11 cellular contexts compared by ENCODE assay signal in genomic region chr12:124685689-124685993, GRCh38.
DNase-seq lines count a peak whose midpoint lies in the region; ATAC-seq and TF ChIP-seq lines count a peak whose summit lies in the region.
"Had no signal": no experiment of that assay in that cellular context is flagged by ENCODE, and none has a peak within 500 bp of the region (broad histone marks: within the 10 kb centered on the region; RNA-seq: fewer than 3 reads in every experiment).

No MANE protein-coding gene starts in this region.

- peaks cover 14% of the 10 kb centered on the region for H3K4me1 ChIP-seq in prostate gland (replicated peaks)

- intact Hi-C loops in prostate gland (cut with DNase I) = no loop called here
- intact Hi-C loops in activated CD4-positive, alpha-beta T cell treated with anti-CD3 and anti-CD28 coated beads for 36 hours (cut with DNase I, micrococcal nuclease) = loop anchor here in 1 of 2 experiments (5.0 kb wide), 1 partner anchor 48 kb away; no protein-coding TSS in a partner anchor

- POLR2A ChIA-PET in activated CD4-positive, alpha-beta T cell treated with anti-CD3 and anti-CD28 coated beads for 36 hours (lab: Charles Lee) = no interaction called here

- peak overlapping the region; percentile 76 to 86 for H3K27ac ChIP-seq in prostate gland

- no peaks in the 10 kb centered on the region for H3K27me3 ChIP-seq in prostate gland (replicated peaks; ENCODE audit: insufficient read depth)

- H3K36me3 Mint-ChIP-seq in activated naive CD4-positive, alpha-beta T cell treated with anti-CD3 and anti-CD28 coated beads, Interleukin-2, amount 10 ng/mL, durations not matched to agents 7 days and 5 days = peaks cover 1% of the 10 kb centered on the region
- no peaks in the 10 kb centered on the region for H3K36me3 Mint-ChIP-seq in activated CD4-positive, alpha-beta T cell treated with anti-CD3 and anti-CD28 coated beads for 36 hours (ENCODE audit: low read depth)

- TF ChIP-seq CTCF in AG10803 (conservative IDR thresholded peaks at IDR 0.05; ENCODE audit: low read length) (no peak), fibroblast of villous mesenchyme (IDR thresholded peaks at IDR 0.05; ENCODE audit: insufficient read depth, low read depth, low read length) (no peak), prostate gland (IDR thresholded peaks at IDR 0.05) (no peak)

- peak overlapping the region; percentile 50 for H3K4me3 ChIP-seq in AG10803 (ENCODE audit: low read length)
- peak overlapping the region; percentile 6 for H3K4me3 ChIP-seq in fibroblast of villous mesenchyme (ENCODE audit: low read depth, low read length)
- no peak overlapping the region for H3K4me3 ChIP-seq in prostate gland

- H3K4me3 Mint-ChIP-seq in activated naive CD4-positive, alpha-beta T cell treated with anti-CD3 and anti-CD28 coated beads, Interleukin-2, amount 10 ng/mL, durations not matched to agents 7 days and 5 days = no peak overlapping the region
- no peak overlapping the region for H3K4me3 Mint-ChIP-seq in activated CD4-positive, alpha-beta T cell treated with anti-CD3 and anti-CD28 coated beads for 36 hours
- H3K4me3 Mint-ChIP-seq: T-helper 1 cell treated with Interleukin-12 subunit alpha and Interleukin-12 subunit beta and Interleukin-4 antibody, amounts not matched to agents 30 μg/mL and 1 μg/mL, for 36 hours had no signal

- H3K27ac Mint-ChIP-seq in activated naive CD4-positive, alpha-beta T cell treated with anti-CD3 and anti-CD28 coated beads, Interleukin-2, amount 10 ng/mL, durations not matched to agents 7 days and 5 days = no peak overlapping the region
- H3K27ac Mint-ChIP-seq in activated CD4-positive, alpha-beta T cell treated with anti-CD3 and anti-CD28 coated beads for 36 hours = no peak overlapping the region
- H3K27ac Mint-ChIP-seq: T-helper 1 cell treated with Interleukin-12 subunit alpha and Interleukin-12 subunit beta and Interleukin-4 antibody, amounts not matched to agents 30 μg/mL and 1 μg/mL, for 36 hours had no signal

- ATAC-seq in SK-N-SH treated with all-trans-retinoic acid at 6 μM for 48 hours (peak; percentile 21), HG02759 (IDR thresholded peaks at IDR 0.05; ENCODE audit: unreplicated experiment) (no peak)
- no peak for ATAC-seq in activated CD4-positive, alpha-beta T cell treated with anti-CD3 and anti-CD28 coated beads for 36 hours

- DNase-seq in AG10803 (ENCODE audit: low read depth) (no peak), fibroblast of villous mesenchyme (ENCODE audit: low read depth) (no peak), prostate gland (ENCODE audit: low spot score) (no peak), AML-193 (lab: John Stamatoyannopoulos, UW) (no peak)
- DNase-seq in activated naive CD4-positive, alpha-beta T cell treated with anti-CD3 and anti-CD28 coated beads, Interleukin-2, amount 10 ng/mL, durations not matched to agents 7 days and 5 days = no peak
- DNase-seq in activated CD4-positive, alpha-beta T cell treated with anti-CD3 and anti-CD28 coated beads for 36 hours = no peak
- DNase-seq: effector CD8-positive, alpha-beta T cell; stimulated activated CD8-positive, alpha-beta memory T cell treated with anti-CD3 and anti-CD28 coated beads, Interleukin-4, amount 100 ng/mL, for 48 hours had no signal

- H3K9me3 Mint-ChIP-seq in activated naive CD4-positive, alpha-beta T cell treated with anti-CD3 and anti-CD28 coated beads, Interleukin-2, amount 10 ng/mL, durations not matched to agents 7 days and 5 days = no peaks in the 10 kb centered on the region
- H3K9me3 Mint-ChIP-seq in activated CD4-positive, alpha-beta T cell treated with anti-CD3 and anti-CD28 coated beads for 36 hours (ENCODE audit: low read depth) = no peaks in the 10 kb centered on the region

- 12% methylated on average over 8 of the region's 8 CpGs for WGBS in prostate gland

- CTCF ChIA-PET in activated naive CD4-positive, alpha-beta T cell treated with anti-CD3 and anti-CD28 coated beads, Interleukin-2, amount 10 ng/mL, durations not matched to agents 7 days and 5 days (lab: Charles Lee) = no interaction called here
- CTCF ChIA-PET in activated CD4-positive, alpha-beta T cell treated with anti-CD3 and anti-CD28 coated beads for 36 hours (lab: Charles Lee) = interaction anchor here (1.1 to 1.2 kb wide), 2 partner anchors 57 to 221 kb away, joined by 3 read pairs; no protein-coding TSS in a partner anchor

- TF ChIP-seq POLR2A in prostate gland (IDR thresholded peaks at IDR 0.05) = no peak

- no peaks in the 10 kb centered on the region for H3K36me3 ChIP-seq in prostate gland

- peaks cover 42% of the 10 kb centered on the region for H3K27me3 Mint-ChIP-seq in activated naive CD4-positive, alpha-beta T cell treated with anti-CD3 and anti-CD28 coated beads, Interleukin-2, amount 10 ng/mL, durations not matched to agents 7 days and 5 days
- H3K27me3 Mint-ChIP-seq in activated CD4-positive, alpha-beta T cell treated with anti-CD3 and anti-CD28 coated beads for 36 hours = peaks cover 5% of the 10 kb centered on the region

- peaks cover 52% of the 10 kb centered on the region for H3K4me1 Mint-ChIP-seq in activated naive CD4-positive, alpha-beta T cell treated with anti-CD3 and anti-CD28 coated beads, Interleukin-2, amount 10 ng/mL, durations not matched to agents 7 days and 5 days
- H3K4me1 Mint-ChIP-seq in activated CD4-positive, alpha-beta T cell treated with anti-CD3 and anti-CD28 coated beads for 36 hours = peaks cover 30% of the 10 kb centered on the region

- H3K9me3 ChIP-seq in prostate gland = no peaks in the 10 kb centered on the region

TF ChIP-seq in SK-N-SH treated with all-trans-retinoic acid at 6 μM for 48 hours, 23 proteins besides CTCF, POLR2A, EP300 and RAD21:
- TF ChIP-seq ESRRG (CRISPR knock-in tag; IDR thresholded peaks at IDR 0.05) (no peak), ZNF565 (CRISPR knock-in tag; conservative IDR thresholded peaks at IDR 0.05; ENCODE audit: low read depth) (no peak), CSDC2 (CRISPR knock-in tag; IDR thresholded peaks at IDR 0.05) (no peak), ZFP3 (CRISPR knock-in tag; IDR thresholded peaks at IDR 0.05) (no peak), CREB5 (CRISPR knock-in tag; IDR thresholded peaks at IDR 0.05; ENCODE audit: low read depth) (no peak), SNAI2 (CRISPR knock-in tag; IDR thresholded peaks at IDR 0.05) (no peak), TOX (CRISPR knock-in tag; IDR thresholded peaks at IDR 0.05; ENCODE audit: borderline replicate concordance) (no peak), BACH2 (CRISPR knock-in tag; IDR thresholded peaks at IDR 0.05; ENCODE audit: borderline replicate concordance) (no peak), ARNTL (CRISPR knock-in tag; IDR thresholded peaks at IDR 0.05; ENCODE audit: borderline replicate concordance, low read depth) (no peak), PPARA (CRISPR knock-in tag; IDR thresholded peaks at IDR 0.05; ENCODE audit: borderline replicate concordance) (no peak), ZNF8 (CRISPR knock-in tag; IDR thresholded peaks at IDR 0.05) (no peak), CSRNP3 (CRISPR knock-in tag; IDR thresholded peaks at IDR 0.05) (no peak)
TF ChIP-seq in SK-N-SH treated with all-trans-retinoic acid at 6 μM for 48 hours: peak in this region for 0.

Comparison
In these comparisons a context has a peak if more than half of its experiments do, and no peak if none do; other contexts are left out.
1. H3K4me3 ChIP-seq: peak in AG10803 (single experiment) and fibroblast of villous mesenchyme (single experiment); none in prostate gland (0 of 2).